In the genomic region with DNA sequence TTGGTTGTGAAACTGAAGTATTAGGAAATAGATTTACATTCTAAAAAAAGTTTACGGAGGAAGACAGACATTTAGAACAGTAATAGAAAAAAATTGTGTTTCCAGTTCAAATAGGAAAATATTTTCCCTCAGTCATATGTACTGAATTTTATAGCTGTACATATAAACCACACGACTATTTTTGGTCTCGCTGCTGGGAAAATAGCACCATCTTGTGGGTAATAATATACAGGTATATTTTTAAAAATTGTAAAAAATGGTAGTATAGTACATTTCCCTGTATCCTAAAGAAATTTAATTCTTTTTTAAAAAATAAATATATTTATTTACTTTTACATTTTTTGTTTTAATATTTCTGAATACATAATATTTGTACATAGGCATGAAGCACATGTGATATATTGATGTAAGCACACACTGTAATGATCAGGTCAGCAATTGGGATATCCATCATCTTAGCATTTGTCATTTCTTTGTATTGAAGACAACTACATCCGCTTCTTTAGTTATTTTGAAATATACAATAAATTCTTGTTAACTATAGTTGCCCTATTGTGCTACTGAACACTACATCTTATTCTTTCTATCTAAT, we compare ENCODE assay signal across 8 cellular contexts.
DNase-seq lines count a peak whose midpoint lies in the region; ATAC-seq and FAIRE-seq lines count a peak whose summit lies in the region.

No MANE protein-coding gene starts in this region.

- H3K9me3 Mint-ChIP-seq in activated naive CD4-positive, alpha-beta T cell treated with anti-CD3 and anti-CD28 coated beads, Interleukin-2, amount 50 U/mL, for 72 hours, result peaks cover 3 to 9% of the 10 kb centered on the region in 2 donors

- no peak overlapping the region for H3K27ac Mint-ChIP-seq in activated naive CD4-positive, alpha-beta T cell treated with anti-CD3 and anti-CD28 coated beads, Interleukin-2, amount 50 U/mL, for 72 hours

- ATAC-seq in GM18520 (IDR thresholded peaks at IDR 0.05; ENCODE audit: unreplicated experiment), result no peak
- ATAC-seq in GM21723 (IDR thresholded peaks at IDR 0.05; ENCODE audit: unreplicated experiment), result no peak
- no peak for ATAC-seq in activated naive CD4-positive, alpha-beta T cell treated with anti-CD3 and anti-CD28 coated beads, Interleukin-2, amount 50 U/mL, for 72 hours

- DNase-seq in CD1c-positive myeloid dendritic cell (ENCODE audit: extremely low spot score), result peak; percentile 11
- peak; percentile 18 for DNase-seq in H4 (ENCODE audit: low spot score)
- DNase-seq in RPMI8226, result peak; percentile 33
- DNase-seq in iris pigment epithelial cell (ENCODE audit: low read depth), result peak; percentile 26
- no peak for DNase-seq in GM19239 (ENCODE audit: insufficient read length, low spot score)
- no peak for DNase-seq in activated naive CD4-positive, alpha-beta T cell treated with anti-CD3 and anti-CD28 coated beads, Interleukin-2, amount 50 U/mL, for 72 hours (ENCODE audit: low spot score in 2 of 2)

- H3K36me3 Mint-ChIP-seq in activated naive CD4-positive, alpha-beta T cell treated with anti-CD3 and anti-CD28 coated beads, Interleukin-2, amount 50 U/mL, for 72 hours, result no peaks in the 10 kb centered on the region

- FAIRE-seq in GM19239 (lab: Jason Lieb, UNC), result no peak

Comparison
In these comparisons a context has a peak if more than half of its experiments do, and no peak if none do; other contexts are left out.
1. DNase-seq: peak in CD1c-positive myeloid dendritic cell (single experiment), H4 (single experiment), RPMI8226 (single experiment) and iris pigment epithelial cell (single experiment); none in GM19239 (single experiment) and activated naive CD4-positive, alpha-beta T cell treated with anti-CD3 and anti-CD28 coated beads, Interleukin-2, amount 50 U/mL, for 72 hours (0 of 2).